1 cellular context compared by ENCODE assay signal in the genomic region with DNA sequence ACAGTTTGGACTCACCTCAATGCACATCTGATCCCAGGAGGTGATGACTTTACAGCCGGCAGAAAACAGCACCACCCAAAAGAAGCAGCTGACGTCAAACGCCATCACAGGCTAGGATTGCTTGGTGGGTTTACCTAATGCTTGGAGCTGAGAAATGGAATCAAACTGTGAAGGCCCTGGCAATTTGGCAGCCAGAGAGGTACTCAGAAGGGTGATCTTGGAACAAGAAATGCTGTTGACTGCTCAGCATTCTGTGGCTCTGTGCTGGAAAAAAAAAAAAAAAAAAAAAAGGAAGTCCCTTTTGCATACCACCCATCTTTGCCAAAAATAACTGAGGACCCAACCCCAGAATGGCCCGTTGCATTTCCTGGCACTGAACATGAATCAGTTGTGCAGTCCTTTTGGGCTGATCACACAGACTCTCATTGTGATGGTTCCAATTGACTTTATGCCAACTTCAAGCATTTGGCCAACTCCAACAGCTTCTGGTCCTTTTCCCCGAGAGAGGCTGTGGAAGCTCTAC.
TF ChIP-seq lines count a peak whose summit lies in the region.

A gene (minus strand): TSS at position 263 of the 523 bp plus-strand sequence. CDS start 158 bp downstream, at position 105.

TF ChIP-seq in HepG2, 621 proteins besides CTCF, POLR2A, EP300 and RAD21:
- TF ChIP-seq EHMT2 (IDR thresholded peaks at IDR 0.05; ENCODE audit: borderline replicate concordance, low read depth, low read length) (no peak), SCMH1 (CRISPR knock-in tag; IDR thresholded peaks at IDR 0.05; ENCODE audit: borderline replicate concordance) (no peak), PCBP1 (IDR thresholded peaks at IDR 0.05; ENCODE audit: borderline replicate concordance, low read depth, low read length) (no peak), ZNF468 (CRISPR knock-in tag; IDR thresholded peaks at IDR 0.05) (no peak), NFIC (IDR thresholded peaks at IDR 0.05; ENCODE audit: low read length) (no peak), RNF2 (conservative IDR thresholded peaks at IDR 0.05; ENCODE audit: low read depth) (no peak), ZNF317 (CRISPR knock-in tag; IDR thresholded peaks at IDR 0.05) (no peak)
